ENCODE assay signal across 8 cellular contexts in the genomic region with DNA sequence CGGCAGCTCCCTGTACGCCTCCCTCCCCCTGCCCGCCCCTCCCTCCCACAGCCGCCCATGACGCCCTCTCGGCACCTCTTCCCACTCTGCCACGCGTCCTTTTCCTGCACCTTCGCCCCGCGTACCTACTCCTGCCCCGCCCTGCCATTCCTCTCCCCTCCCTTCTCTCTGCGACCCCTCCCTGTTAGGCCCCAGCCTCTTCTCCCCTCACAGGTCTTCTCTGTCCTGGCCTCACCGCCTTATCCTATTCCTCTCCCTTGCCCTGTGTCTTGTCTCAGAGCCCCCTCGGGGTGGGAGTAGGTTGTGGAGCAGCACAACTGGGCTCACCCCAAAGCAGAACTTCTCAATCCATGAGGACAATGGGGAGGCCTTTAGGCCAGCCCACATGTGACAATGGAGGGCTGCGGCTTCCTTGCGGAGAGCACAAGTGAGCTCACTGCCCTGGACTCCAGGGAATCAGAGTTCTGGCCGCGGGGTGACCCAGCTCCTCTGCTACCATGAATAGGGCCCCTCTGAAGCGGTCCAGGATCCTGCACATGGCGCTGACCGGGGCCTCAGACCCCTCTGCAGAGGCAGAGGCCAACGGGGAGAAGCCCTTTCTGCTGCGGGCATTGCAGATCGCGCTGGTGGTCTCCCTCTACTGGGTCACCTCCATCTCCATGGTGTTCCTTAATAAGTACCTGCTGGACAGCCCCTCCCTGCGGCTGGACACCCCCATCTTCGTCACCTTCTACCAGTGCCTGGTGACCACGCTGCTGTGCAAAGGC. TPM values are rescaled to one million over a fixed set of nuclear protein-coding genes. Genes with fewer than 3 reads are reported as not detected.
DNase-seq lines count a peak whose midpoint lies in the region; ATAC-seq, FAIRE-seq and TF ChIP-seq lines count a peak whose summit lies in the region.

No MANE protein-coding gene starts in this region.

- TF ChIP-seq POLR2A in NB4 (IDR thresholded peaks at IDR 0.05; ENCODE audit: extremely low read depth, insufficient read length) (no peak), GM12878 (IDR thresholded peaks at IDR 0.05; ENCODE audit: low read depth, low read length) (no peak)

- peak overlapping the region; percentile 82 to 95 (median 92) for H3K4me3 Mint-ChIP-seq in immature natural killer cell

- TF ChIP-seq EP300 in GM12878 (IDR thresholded peaks at IDR 0.05; ENCODE audit: borderline replicate concordance in 1 of 2, control insufficient read depth in 1 of 2, low read depth in 2 of 2, low read length in 2 of 2), result no peak

- no peaks in the 10 kb centered on the region for H3K9me3 Mint-ChIP-seq in immature natural killer cell

- peak; percentile 46 for DNase-seq in NCI-H2227 (lab: John Stamatoyannopoulos, UW; ENCODE audit: unreplicated experiment)
- DNase-seq in NCI-H2227 treated with DMSO at 0.1 percent for 48 hours (lab: John Stamatoyannopoulos, UW), result no peak
- DNase-seq in H7, result no peak
- DNase-seq in NB4 (ENCODE audit: low read depth), result peak; percentile 60
- no peak for DNase-seq in GM12878 (ENCODE audit: low read depth, low spot score)
- DNase-seq in immature natural killer cell, result peak in 1 of 3 donors; percentile 7
- peak; percentile 76 for DNase-seq in small intestine

- H3K27ac Mint-ChIP-seq in immature natural killer cell, result peak overlapping the region; percentile 74 to 92 (median 84)

- RAD21 ChIA-PET in GM12878 (lab: Charles Lee; ENCODE audit: unreplicated experiment), result interaction anchor here (1.2 to 4.1 kb wide), 5 partner anchors 34 to 112 kb away, joined by 3 to 23 read pairs (median 5); partner anchors contain the start of genes CRY2 and PEX16

- H3K27me3 ChIP-seq in H7 (ENCODE audit: control insufficient read depth, insufficient read depth, low read length) (peaks cover 17% of the 10 kb centered on the region), GM12878 (replicated peaks in 1 of 2; ENCODE audit: control insufficient read depth in 2 of 2, insufficient read depth in 2 of 2, low read length in 1 of 2) (no peaks in the 10 kb centered on the region), small intestine (ENCODE audit: control insufficient read depth in 2 of 2, insufficient read depth in 2 of 2, low read length in 2 of 2) (no peaks in the 10 kb centered on the region)

- no peak for TF ChIP-seq RAD21 in GM12878 (IDR thresholded peaks at IDR 0.05; ENCODE audit: insufficient read depth, low read depth, low read length)

- no TSS peak for BruUV-seq in GM12878 (replicated peaks; lab: Mats Ljungman, UMichigan)

- H3K4me2 ChIP-seq in GM12878 (ENCODE audit: control insufficient read depth, insufficient read depth), result peak overlapping the region; percentile 93

- H3K4me1 ChIP-seq in GM12878 (ENCODE audit: control insufficient read depth, insufficient read depth, low read length), result peaks cover 23% of the 10 kb centered on the region
- H3K4me1 ChIP-seq in small intestine (ENCODE audit: control insufficient read depth in 2 of 2, insufficient read depth in 1 of 2, low read depth in 1 of 2, low read length in 1 of 2), result peaks cover 12 to 24% of the 10 kb centered on the region in 2 donors

- SMC1A ChIA-PET in GM12878 (lab: Charles Lee; ENCODE audit: uncharacterized antibody, unreplicated experiment), result interaction anchor here (1.0 to 2.2 kb wide), 5 partner anchors 11 to 46 kb away, joined by 3 to 11 read pairs (median 8); partner anchors contain the start of gene CRY2

- intact Hi-C loops in GM12878 (cut with micrococcal nuclease; ENCODE audit: unreplicated experiment), result loop anchor here (2.0 kb wide), 1 partner anchor 37 kb away; no protein-coding TSS in a partner anchor

- POLR2A ChIA-PET in GM12878 (lab: Charles Lee), result interaction anchor here (0.5 to 4.2 kb wide), 8 partner anchors 11 to 505 kb away, joined by 3 to 27 read pairs (median 4); partner anchors contain the start of gene CRY2

- FAIRE-seq in GM12878 (lab: Jason Lieb, UNC), result no peak
- FAIRE-seq in small intestine (lab: Jason Lieb, UNC), result no peak

- 49% methylated on average over 15 of the region's 29 CpGs for WGBS in GM12878 (ENCODE audit: insufficient coverage, insufficient replicate concordance, low lambda C conversion rate, missing lambda C conversion rate)
- WGBS in small intestine, 3 donors, result 19 to 23% (median 19%) methylated on average over 19 to 29 of the region's 29 CpGs

- H3K9me3 ChIP-seq in GM12878 (replicated peaks; ENCODE audit: control insufficient read depth, insufficient read depth, low read length) (no peaks in the 10 kb centered on the region), small intestine (ENCODE audit: control insufficient read depth, low read depth) (no peaks in the 10 kb centered on the region)

- peak overlapping the region; percentile 77 for H3K4me3 ChIP-seq in H7 (ENCODE audit: insufficient read depth, low read depth, low read length)
- peak overlapping the region; percentile 82 for H3K4me3 ChIP-seq in NB4 (ENCODE audit: low read depth, low read length)
- peak overlapping the region; percentile 100 for H3K4me3 ChIP-seq in GM12878
- peak overlapping the region; percentile 62 to 96 for H3K4me3 ChIP-seq in small intestine (ENCODE audit: low read depth in 1 of 2, low read length in 2 of 2)

- H3K9ac ChIP-seq in GM12878 (ENCODE audit: control insufficient read depth, insufficient read depth, low read length), result peak overlapping the region; percentile 70; the same call in 1 of the 2 replicates

- H2AFZ ChIP-seq in GM12878 (ENCODE audit: control insufficient read depth, low read depth, low read length), result peak overlapping the region; percentile 92

- no peaks in the 10 kb centered on the region for H4K20me1 ChIP-seq in GM12878 (ENCODE audit: control insufficient read depth, insufficient read depth)

- CTCF ChIA-PET in GM12878 (lab: Yijun Ruan, JAX), result interaction anchor here (0.5 to 2.3 kb wide), 4 partner anchors 12 to 1938 kb away, joined by 4 to 12 read pairs (median 6); no protein-coding TSS in a partner anchor

- ATAC-seq in GM12878 (peak; percentile 56), GM18861 (IDR thresholded peaks at IDR 0.05; ENCODE audit: unreplicated experiment) (no peak)

- TF ChIP-seq CTCF in NB4 (IDR thresholded peaks at IDR 0.05; ENCODE audit: low read depth, low read length) (no peak), GM12878 (IDR thresholded peaks at IDR 0.05 in 2 of 3, conservative IDR thresholded peaks at IDR 0.05 in 1 of 3; ENCODE audit: control insufficient read depth in 2 of 3, extremely low read depth in 1 of 3, insufficient read depth in 1 of 3, low read depth in 3 of 3, low read length in 3 of 3) (no peak)

- H3K27ac ChIP-seq in GM12878 (ENCODE audit: control insufficient read depth, insufficient read depth) (peak overlapping the region; percentile 47), small intestine (ENCODE audit: low read depth in 1 of 2, low read length in 1 of 2) (peak overlapping the region; percentile 9 to 42)

- H3K27me3 Mint-ChIP-seq in immature natural killer cell (ENCODE audit: low read depth in 3 of 3), result peaks cover 2 to 5% (median 5%) of the 10 kb centered on the region in 3 donors

- H3K36me3 ChIP-seq in H7 (replicated peaks; ENCODE audit: control insufficient read depth, insufficient read depth, low read length) (no peaks in the 10 kb centered on the region; the same call in 1 of the 2 replicates), GM12878 (ENCODE audit: control insufficient read depth in 2 of 2, insufficient read depth in 2 of 2, low read length in 1 of 2) (no peaks in the 10 kb centered on the region; a peak in 1 of 4 replicates), small intestine (ENCODE audit: control insufficient read depth in 2 of 2, insufficient read depth in 2 of 2, low read length in 2 of 2) (peaks cover 3 to 14% of the 10 kb centered on the region in 2 donors)

- H3K4me1 Mint-ChIP-seq in immature natural killer cell, result peaks cover 40 to 48% of the 10 kb centered on the region in 2 donors

- in situ Hi-C loops in GM12878 (cut with MboI), result no loop called here

- peaks cover 25% of the 10 kb centered on the region for H3K79me2 ChIP-seq in GM12878 (ENCODE audit: control insufficient read depth, insufficient read depth, low read length)

- H3K36me3 Mint-ChIP-seq in immature natural killer cell, result peaks cover 0 to 10% (median 0%) of the 10 kb centered on the region in 3 donors

RNA-seq across cellular contexts. Expression of gene SLC35C1, which starts 0.5 kb away (rescaled TPM):
- total RNA-seq in H7 (2014; rRNA removed; shearing (Covaris generic)), result 3.9 and 5.8 TPM in 2 replicates
- 8.5 and 9.0 TPM in 2 replicates for total RNA-seq in GM12878 (2013; cell fraction: nucleolus; rRNA removed)
- total RNA-seq in GM12878 (2014; rRNA removed) (2.6 and 4.2 TPM in 2 replicates), GM12878 (2014; rRNA removed; fragmentation: Illumina TruSeq; extraction: Trizol) (1.3 TPM in 2 replicates), GM12878 (2021) (8.9 and 9.7 TPM in 2 replicates)
- polyA plus RNA-seq in GM12878 (2011; ENCODE audit: low read depth), result 2.6 TPM
- polyA plus RNA-seq in GM12878 (2011; rRNA removed) (0.39 and 0.96 TPM in 2 replicates), GM12878 (2014; fragmentation: Illumina TruSeq; extraction: Trizol) (2.4 and 4.3 TPM in 2 replicates), GM12878 (2014; fragmentation: Nextera tagmentation; extraction: Ambion mirVana) (under 1 TPM; 0.55 to 0.95 TPM), GM12878 (2014; rRNA removed) (5.0 and 6.5 TPM in 2 replicates), GM12878 (2016; fragmentation: Nextera tagmentation; extraction: Ambion mirVana) (1 to 10 TPM; 6.0 to 6.9 TPM), immature natural killer cell (10 to 100 TPM in 1 of 3 donors, 1 to 10 TPM in 2; 6.4 to 11.9 (median 7.6) TPM), small intestine (10 to 100 TPM; 17.4 to 35.2 (median 29.5) TPM)
- polyA plus RNA-seq in GM12878 (2011; cell fraction: cytosol; rRNA removed), result 2.7 and 4.1 TPM in 2 replicates
- 4.0 and 4.5 TPM in 2 replicates for polyA plus RNA-seq in GM12878 (2011; cell fraction: nucleus; rRNA removed)
- 5.3 and 5.4 TPM in 2 replicates for polyA plus RNA-seq in GM12878 (2012)
- 4.3 and 10.5 TPM in 2 replicates for polyA minus RNA-seq in GM12878 (2011; rRNA and poly(A)+ RNA removed)
- 6.2 and 6.5 TPM in 2 replicates for polyA minus RNA-seq in GM12878 (2011; cell fraction: cytosol; rRNA and poly(A)+ RNA removed)
- 3.6 and 6.5 TPM in 2 replicates for polyA minus RNA-seq in GM12878 (2011; cell fraction: nucleus; rRNA and poly(A)+ RNA removed)

RNA-seq across cellular contexts. Expression of gene CRY2, which starts 41.8 kb away (rescaled TPM):
- total RNA-seq in H7 (2014; rRNA removed; shearing (Covaris generic)), result 16.0 and 24.1 TPM in 2 replicates
- 60.8 and 75.2 TPM in 2 replicates for total RNA-seq in GM12878 (2013; cell fraction: nucleolus; rRNA removed)
- total RNA-seq in GM12878 (2014; rRNA removed), result 8.7 and 9.1 TPM in 2 replicates
- 5.6 and 6.6 TPM in 2 replicates for total RNA-seq in GM12878 (2014; rRNA removed; fragmentation: Illumina TruSeq; extraction: Trizol)
- total RNA-seq in GM12878 (2021), result 13.9 and 14.7 TPM in 2 replicates
- polyA plus RNA-seq in GM12878 (2011; ENCODE audit: low read depth), result 4.5 TPM
- 6.6 and 11.4 TPM in 2 replicates for polyA plus RNA-seq in GM12878 (2011; rRNA removed)
- polyA plus RNA-seq in GM12878 (2011; cell fraction: cytosol; rRNA removed), result 10.7 and 10.8 TPM in 2 replicates
- 38.9 and 40.6 TPM in 2 replicates for polyA plus RNA-seq in GM12878 (2011; cell fraction: nucleus; rRNA removed)
- 7.6 and 8.4 TPM in 2 replicates for polyA plus RNA-seq in GM12878 (2012)
- 6.0 and 7.1 TPM in 2 replicates for polyA plus RNA-seq in GM12878 (2014; fragmentation: Illumina TruSeq; extraction: Trizol)
- 1 to 10 TPM; 1.2 to 1.4 TPM for polyA plus RNA-seq in GM12878 (2014; fragmentation: Nextera tagmentation; extraction: Ambion mirVana)
- polyA plus RNA-seq in GM12878 (2014; rRNA removed), result 8.5 and 8.8 TPM in 2 replicates
- polyA plus RNA-seq in GM12878 (2016; fragmentation: Nextera tagmentation; extraction: Ambion mirVana), result 1 to 10 TPM; 7.6 to 8.7 TPM
- 23.0 and 25.4 TPM in 2 replicates for polyA minus RNA-seq in GM12878 (2011; rRNA and poly(A)+ RNA removed)
- polyA minus RNA-seq in GM12878 (2011; cell fraction: cytosol; rRNA and poly(A)+ RNA removed), result 5.7 and 6.7 TPM in 2 replicates
- 15.0 and 22.9 TPM in 2 replicates for polyA minus RNA-seq in GM12878 (2011; cell fraction: nucleus; rRNA and poly(A)+ RNA removed)
- 10 to 100 TPM; 16.5 to 32.7 (median 20.8) TPM for polyA plus RNA-seq in immature natural killer cell
- polyA plus RNA-seq in small intestine, result 10 to 100 TPM in 1 of 3 donors, 1 to 10 TPM in 2; 6.7 to 10.5 (median 9.6) TPM

Comparison
In these comparisons a context has a peak if more than half of its experiments do, and no peak if none do; other contexts are left out.
1. DNase-seq: peak in NCI-H2227 (single experiment), NB4 (single experiment) and small intestine (single experiment); none in NCI-H2227 treated with DMSO at 0.1 percent for 48 hours (single experiment), H7 (single experiment) and GM12878 (single experiment).
2. Peak in every context shown above with its lines, with median percentiles within 50 percentile points of each other: H3K4me3 ChIP-seq.